1 cellular context compared by ENCODE assay signal in genomic region chr6:31851485-31851832, GRCh38.
TF ChIP-seq lines count a peak whose summit lies in the region.

No MANE protein-coding gene starts in this region.

TF ChIP-seq in SK-N-SH treated with all-trans-retinoic acid at 6 μM for 48 hours, 23 proteins besides CTCF, POLR2A, EP300 and RAD21 (continued from another document):
- TF ChIP-seq TSHZ2 (CRISPR knock-in tag; IDR thresholded peaks at IDR 0.05), result no peak
- no peak for TF ChIP-seq ZFP3 (CRISPR knock-in tag; IDR thresholded peaks at IDR 0.05)
- TF ChIP-seq ZNF565 (CRISPR knock-in tag; conservative IDR thresholded peaks at IDR 0.05; ENCODE audit: low read depth), result no peak
- TF ChIP-seq ZC3H10 (CRISPR knock-in tag; IDR thresholded peaks at IDR 0.05), result no peak
- no peak for TF ChIP-seq PATZ1 (CRISPR knock-in tag; IDR thresholded peaks at IDR 0.05; ENCODE audit: borderline replicate concordance)
- TF ChIP-seq ZNF8 (CRISPR knock-in tag; IDR thresholded peaks at IDR 0.05), result no peak
- no peak for TF ChIP-seq OSR1 (CRISPR knock-in tag; IDR thresholded peaks at IDR 0.05)
- no peak for TF ChIP-seq ISL1 (CRISPR knock-in tag; IDR thresholded peaks at IDR 0.05)
- no peak for TF ChIP-seq SNAI2 (CRISPR knock-in tag; IDR thresholded peaks at IDR 0.05)
- TF ChIP-seq CREB5 (CRISPR knock-in tag; IDR thresholded peaks at IDR 0.05; ENCODE audit: low read depth), result no peak
- TF ChIP-seq BACH2 (CRISPR knock-in tag; IDR thresholded peaks at IDR 0.05; ENCODE audit: borderline replicate concordance), result no peak
- TF ChIP-seq GLIS3 (CRISPR knock-in tag; IDR thresholded peaks at IDR 0.05), result no peak
- TF ChIP-seq CSRNP3 (CRISPR knock-in tag; IDR thresholded peaks at IDR 0.05), result no peak
- TF ChIP-seq POU6F1 (CRISPR knock-in tag; IDR thresholded peaks at IDR 0.05; ENCODE audit: borderline replicate concordance, low read depth), result no peak
